21 cellular contexts compared by ENCODE assay signal in genomic region chr5:127673401-127673800, GRCh38. TPM values are rescaled to one million over a fixed set of nuclear protein-coding genes. Genes with fewer than 3 reads are reported as not detected.
"Had no signal": no experiment of that assay in that cellular context is flagged by ENCODE, and none has a peak within 500 bp of the region (broad histone marks: within the 10 kb centered on the region; RNA-seq: fewer than 3 reads in every experiment).

No MANE protein-coding gene starts in this region.

- H3K36me3 ChIP-seq: neutrophil, suprapubic skin had no signal

- H3K4me3 ChIP-seq: mucosa of descending colon, skin epidermis, suprapubic skin had no signal

- H3K27me3 ChIP-seq: neutrophil, suprapubic skin had no signal

- ATAC-seq: activated CD4-positive, CD25-positive, alpha-beta regulatory T cell treated with anti-CD3 and anti-CD28 coated beads, Interleukin-2, amount 50 U/mL, for 24 hours; left lobe of liver; mucosa of descending colon; naive thymus-derived CD4-positive, alpha-beta T cell; stimulated activated naive CD8-positive, alpha-beta T cell treated with anti-CD3 and anti-CD28 coated beads, Interleukin-15, Interleukin-2, amounts not matched to agents 100 U/mL and 50 U/mL, for 24 hours had no signal

- DNase-seq: activated CD4-positive, alpha-beta T cell treated with anti-CD3 and anti-CD28 coated beads, Interleukin-2, amount 50 U/mL, for 1 hour; activated CD8-positive, alpha-beta memory T cell treated with anti-CD3 and anti-CD28 coated beads for 24 hours; activated gamma-delta T cell treated with Interleukin-2 at 50 U/mL for 16 hours; effector memory CD4-positive, alpha-beta T cell; islet precursor cell; mucosa of descending colon; naive thymus-derived CD4-positive, alpha-beta T cell; retina; stimulated activated CD4-positive, alpha-beta T cell treated with anti-CD3 and anti-CD28 coated beads, Interleukin-4, amount 100 ng/mL, for 4 hours; stimulated activated CD8-positive, alpha-beta memory T cell treated with anti-CD3 and anti-CD28 coated beads, Interleukin-4, amount 100 ng/mL, for 48 hours; stimulated activated naive CD8-positive, alpha-beta T cell treated with anti-CD3 and anti-CD28 coated beads, Interleukin-15, Interleukin-2, amounts not matched to agents 100 U/mL and 50 U/mL, for 24 hours; trophoblast cell had no signal

- H3K27me3 Mint-ChIP-seq: activated naive CD8-positive, alpha-beta T cell; brain; dendritic cell treated with granulocyte-macrophage colony-stimulating factor and Interleukin-4, amounts not matched to agents 40 ng/mL and 50 ng/mL, for 4 days had no signal

- H3K27ac ChIP-seq: neutrophil, parathyroid adenoma, skin epidermis, suprapubic skin had no signal

- H3K9me3 Mint-ChIP-seq: dendritic cell treated with granulocyte-macrophage colony-stimulating factor and Interleukin-4, amounts not matched to agents 40 ng/mL and 50 ng/mL, for 4 days had no signal

- H3K4me3 Mint-ChIP-seq: activated naive CD8-positive, alpha-beta T cell; brain; dendritic cell treated with granulocyte-macrophage colony-stimulating factor and Interleukin-4, amounts not matched to agents 40 ng/mL and 50 ng/mL, for 4 days; naive thymus-derived CD4-positive, alpha-beta T cell had no signal

- H3K9ac ChIP-seq: parathyroid adenoma had no signal

- H3K4me1 ChIP-seq: suprapubic skin had no signal

- H3K36me3 Mint-ChIP-seq: activated naive CD8-positive, alpha-beta T cell; brain had no signal

- H3K4me1 Mint-ChIP-seq: brain; naive thymus-derived CD4-positive, alpha-beta T cell had no signal

- H3K27ac Mint-ChIP-seq: activated naive CD8-positive, alpha-beta T cell; brain; dendritic cell treated with granulocyte-macrophage colony-stimulating factor and Interleukin-4, amounts not matched to agents 40 ng/mL and 50 ng/mL, for 4 days; naive thymus-derived CD4-positive, alpha-beta T cell had no signal

- H3K9me3 ChIP-seq: mucosa of descending colon, neutrophil, suprapubic skin had no signal

RNA-seq across cellular contexts. Expression of gene CTXN3, which starts 24.5 kb away (rescaled TPM):
- total RNA-seq: left lobe of liver; mucosa of descending colon; naive thymus-derived CD4-positive, alpha-beta T cell; suprapubic skin had no signal
- polyA plus RNA-seq: naive thymus-derived CD4-positive, alpha-beta T cell had no signal

RNA-seq across cellular contexts. Expression of gene CCDC192, which starts 29.8 kb away (rescaled TPM):
- total RNA-seq: left lobe of liver; naive thymus-derived CD4-positive, alpha-beta T cell had no signal
- polyA plus RNA-seq: naive thymus-derived CD4-positive, alpha-beta T cell had no signal
